In the genomic region with DNA sequence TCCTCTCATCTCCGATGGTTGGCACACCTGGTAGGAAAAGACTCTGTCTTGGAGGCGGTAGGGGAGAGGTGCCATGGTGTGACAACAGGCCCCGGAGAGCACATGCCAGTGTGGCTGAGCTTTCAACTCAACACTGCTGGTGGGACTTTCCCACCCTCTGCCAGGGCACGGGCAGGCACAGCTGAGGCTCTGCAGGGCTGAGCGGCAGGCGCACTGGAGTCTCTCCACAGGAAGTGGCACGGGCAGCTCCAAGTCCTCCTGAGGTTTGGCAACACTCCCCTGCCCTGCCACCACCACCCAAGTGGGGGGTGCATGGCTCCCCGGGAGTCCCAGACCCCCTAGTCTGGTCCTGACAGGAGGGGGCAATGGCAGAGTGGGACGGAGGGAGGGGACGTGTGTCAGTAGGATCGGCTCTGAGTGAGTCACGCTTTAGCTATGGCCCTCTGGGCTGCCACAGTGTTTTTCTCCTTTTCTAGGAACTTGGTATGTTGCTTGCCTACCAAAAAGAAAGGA, we compare ENCODE assay signal across 1 cellular context.
TF ChIP-seq lines count a peak whose summit lies in the region.

No MANE protein-coding gene starts in this region.

TF ChIP-seq in HepG2, 621 proteins besides CTCF, POLR2A, EP300 and RAD21:
- TF ChIP-seq CEBPG (CRISPR knock-in tag; IDR thresholded peaks at IDR 0.05) (no peak), ZNF431 (CRISPR knock-in tag; IDR thresholded peaks at IDR 0.05; ENCODE audit: borderline replicate concordance, low read depth) (no peak), ZNF510 (CRISPR knock-in tag; IDR thresholded peaks at IDR 0.05; ENCODE audit: low read depth) (no peak), ZNF547 (CRISPR knock-in tag; IDR thresholded peaks at IDR 0.05) (no peak), ZNF569 (CRISPR knock-in tag; IDR thresholded peaks at IDR 0.05; ENCODE audit: borderline replicate concordance) (no peak), PPARG (CRISPR knock-in tag; conservative IDR thresholded peaks at IDR 0.05) (no peak), ESRRA (CRISPR knock-in tag; IDR thresholded peaks at IDR 0.05; ENCODE audit: low read depth) (no peak), TARDBP (CRISPR knock-in tag; IDR thresholded peaks at IDR 0.05) (no peak), BCL6 (CRISPR knock-in tag; IDR thresholded peaks at IDR 0.05) (no peak), ARNTL (CRISPR knock-in tag; IDR thresholded peaks at IDR 0.05) (no peak), SUZ12 (IDR thresholded peaks at IDR 0.05; ENCODE audit: low read depth, low read length) (no peak), PAX8 (CRISPR knock-in tag; IDR thresholded peaks at IDR 0.05; ENCODE audit: borderline replicate concordance) (no peak), ZNF331 (CRISPR knock-in tag; IDR thresholded peaks at IDR 0.05) (no peak), SNAI1 (CRISPR knock-in tag; IDR thresholded peaks at IDR 0.05; ENCODE audit: borderline replicate concordance) (no peak), KLF16 (CRISPR knock-in tag; IDR thresholded peaks at IDR 0.05) (no peak), DNMT3B (CRISPR knock-in tag; conservative IDR thresholded peaks at IDR 0.05) (no peak)
- TF ChIP-seq, protein P1, sequence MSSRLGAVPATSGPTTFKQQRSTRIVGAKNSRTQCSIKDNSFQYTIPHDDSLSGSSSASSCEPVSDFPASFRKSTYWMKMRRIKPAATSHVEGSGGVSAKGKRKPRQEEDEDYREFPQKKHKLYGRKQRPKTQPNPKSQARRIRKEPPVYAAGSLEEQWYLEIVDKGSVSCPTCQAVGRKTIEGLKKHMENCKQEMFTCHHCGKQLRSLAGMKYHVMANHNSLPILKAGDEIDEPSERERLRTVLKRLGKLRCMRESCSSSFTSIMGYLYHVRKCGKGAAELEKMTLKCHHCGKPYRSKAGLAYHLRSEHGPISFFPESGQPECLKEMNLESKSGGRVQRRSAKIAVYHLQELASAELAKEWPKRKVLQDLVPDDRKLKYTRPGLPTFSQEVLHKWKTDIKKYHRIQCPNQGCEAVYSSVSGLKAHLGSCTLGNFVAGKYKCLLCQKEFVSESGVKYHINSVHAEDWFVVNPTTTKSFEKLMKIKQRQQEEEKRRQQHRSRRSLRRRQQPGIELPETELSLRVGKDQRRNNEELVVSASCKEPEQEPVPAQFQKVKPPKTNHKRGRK (CRISPR knock-in tag; IDR thresholded peaks at IDR 0.05): no peak
- TF ChIP-seq, protein P2, sequence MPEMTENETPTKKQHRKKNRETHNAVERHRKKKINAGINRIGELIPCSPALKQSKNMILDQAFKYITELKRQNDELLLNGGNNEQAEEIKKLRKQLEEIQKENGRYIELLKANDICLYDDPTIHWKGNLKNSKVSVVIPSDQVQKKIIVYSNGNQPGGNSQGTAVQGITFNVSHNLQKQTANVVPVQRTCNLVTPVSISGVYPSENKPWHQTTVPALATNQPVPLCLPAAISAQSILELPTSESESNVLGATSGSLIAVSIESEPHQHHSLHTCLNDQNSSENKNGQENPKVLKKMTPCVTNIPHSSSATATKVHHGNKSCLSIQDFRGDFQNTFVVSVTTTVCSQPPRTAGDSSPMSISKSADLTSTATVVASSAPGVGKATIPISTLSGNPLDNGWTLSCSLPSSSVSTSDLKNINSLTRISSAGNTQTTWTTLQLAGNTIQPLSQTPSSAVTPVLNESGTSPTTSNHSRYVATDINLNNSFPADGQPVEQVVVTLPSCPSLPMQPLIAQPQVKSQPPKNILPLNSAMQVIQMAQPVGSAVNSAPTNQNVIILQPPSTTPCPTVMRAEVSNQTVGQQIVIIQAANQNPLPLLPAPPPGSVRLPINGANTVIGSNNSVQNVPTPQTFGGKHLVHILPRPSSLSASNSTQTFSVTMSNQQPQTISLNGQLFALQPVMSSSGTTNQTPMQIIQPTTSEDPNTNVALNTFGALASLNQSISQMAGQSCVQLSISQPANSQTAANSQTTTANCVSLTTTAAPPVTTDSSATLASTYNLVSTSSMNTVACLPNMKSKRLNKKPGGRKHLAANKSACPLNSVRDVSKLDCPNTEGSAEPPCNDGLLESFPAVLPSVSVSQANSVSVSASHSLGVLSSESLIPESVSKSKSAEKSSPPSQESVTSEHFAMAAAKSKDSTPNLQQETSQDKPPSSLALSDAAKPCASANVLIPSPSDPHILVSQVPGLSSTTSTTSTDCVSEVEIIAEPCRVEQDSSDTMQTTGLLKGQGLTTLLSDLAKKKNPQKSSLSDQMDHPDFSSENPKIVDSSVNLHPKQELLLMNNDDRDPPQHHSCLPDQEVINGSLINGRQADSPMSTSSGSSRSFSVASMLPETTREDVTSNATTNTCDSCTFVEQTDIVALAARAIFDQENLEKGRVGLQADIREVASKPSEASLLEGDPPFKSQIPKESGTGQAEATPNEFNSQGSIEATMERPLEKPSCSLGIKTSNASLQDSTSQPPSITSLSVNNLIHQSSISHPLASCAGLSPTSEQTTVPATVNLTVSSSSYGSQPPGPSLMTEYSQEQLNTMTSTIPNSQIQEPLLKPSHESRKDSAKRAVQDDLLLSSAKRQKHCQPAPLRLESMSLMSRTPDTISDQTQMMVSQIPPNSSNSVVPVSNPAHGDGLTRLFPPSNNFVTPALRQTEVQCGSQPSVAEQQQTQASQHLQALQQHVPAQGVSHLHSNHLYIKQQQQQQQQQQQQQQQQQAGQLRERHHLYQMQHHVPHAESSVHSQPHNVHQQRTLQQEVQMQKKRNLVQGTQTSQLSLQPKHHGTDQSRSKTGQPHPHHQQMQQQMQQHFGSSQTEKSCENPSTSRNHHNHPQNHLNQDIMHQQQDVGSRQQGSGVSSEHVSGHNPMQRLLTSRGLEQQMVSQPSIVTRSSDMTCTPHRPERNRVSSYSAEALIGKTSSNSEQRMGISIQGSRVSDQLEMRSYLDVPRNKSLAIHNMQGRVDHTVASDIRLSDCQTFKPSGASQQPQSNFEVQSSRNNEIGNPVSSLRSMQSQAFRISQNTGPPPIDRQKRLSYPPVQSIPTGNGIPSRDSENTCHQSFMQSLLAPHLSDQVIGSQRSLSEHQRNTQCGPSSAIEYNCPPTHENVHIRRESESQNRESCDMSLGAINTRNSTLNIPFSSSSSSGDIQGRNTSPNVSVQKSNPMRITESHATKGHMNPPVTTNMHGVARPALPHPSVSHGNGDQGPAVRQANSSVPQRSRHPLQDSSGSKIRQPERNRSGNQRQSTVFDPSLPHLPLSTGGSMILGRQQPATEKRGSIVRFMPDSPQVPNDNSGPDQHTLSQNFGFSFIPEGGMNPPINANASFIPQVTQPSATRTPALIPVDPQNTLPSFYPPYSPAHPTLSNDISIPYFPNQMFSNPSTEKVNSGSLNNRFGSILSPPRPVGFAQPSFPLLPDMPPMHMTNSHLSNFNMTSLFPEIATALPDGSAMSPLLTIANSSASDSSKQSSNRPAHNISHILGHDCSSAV (CRISPR knock-in tag; IDR thresholded peaks at IDR 0.05; ENCODE audit: borderline replicate concordance): no peak
- TF ChIP-seq, protein P3, sequence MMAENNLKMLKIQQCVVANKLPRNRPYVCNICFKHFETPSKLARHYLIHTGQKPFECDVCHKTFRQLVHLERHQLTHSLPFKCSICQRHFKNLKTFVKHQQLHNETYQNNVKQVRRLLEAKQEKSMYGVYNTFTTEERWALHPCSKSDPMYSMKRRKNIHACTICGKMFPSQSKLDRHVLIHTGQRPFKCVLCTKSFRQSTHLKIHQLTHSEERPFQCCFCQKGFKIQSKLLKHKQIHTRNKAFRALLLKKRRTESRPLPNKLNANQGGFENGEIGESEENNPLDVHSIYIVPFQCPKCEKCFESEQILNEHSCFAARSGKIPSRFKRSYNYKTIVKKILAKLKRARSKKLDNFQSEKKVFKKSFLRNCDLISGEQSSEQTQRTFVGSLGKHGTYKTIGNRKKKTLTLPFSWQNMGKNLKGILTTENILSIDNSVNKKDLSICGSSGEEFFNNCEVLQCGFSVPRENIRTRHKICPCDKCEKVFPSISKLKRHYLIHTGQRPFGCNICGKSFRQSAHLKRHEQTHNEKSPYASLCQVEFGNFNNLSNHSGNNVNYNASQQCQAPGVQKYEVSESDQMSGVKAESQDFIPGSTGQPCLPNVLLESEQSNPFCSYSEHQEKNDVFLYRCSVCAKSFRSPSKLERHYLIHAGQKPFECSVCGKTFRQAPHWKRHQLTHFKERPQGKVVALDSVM (CRISPR knock-in tag; IDR thresholded peaks at IDR 0.05): no peak
